Comparison of ENCODE assay signal across 20 cellular contexts in genomic region chr3:17411157-17411877, GRCh38.
DNase-seq lines count a peak whose midpoint lies in the region; ATAC-seq, FAIRE-seq and TF ChIP-seq lines count a peak whose summit lies in the region.
"Had no signal": no experiment of that assay in that cellular context is flagged by ENCODE, and none has a peak within 500 bp of the region (broad histone marks: within the 10 kb centered on the region; RNA-seq: fewer than 3 reads in every experiment).

No MANE protein-coding gene starts in this region.

- DNase-seq in NCI-H1105 treated with DMSO at 0.1 percent for 48 hours (lab: John Stamatoyannopoulos, UW) = peak; percentile 70
- DNase-seq in NCI-H1105 (lab: John Stamatoyannopoulos, UW) = no peak
- no peak for DNase-seq in D721Med (ENCODE audit: insufficient read length, low spot score)
- DNase-seq in NCI-H2171 (lab: John Stamatoyannopoulos, UW) = peak; percentile 13
- DNase-seq in fibroblast of pulmonary artery (ENCODE audit: low read depth) = peak; percentile 16
- no peak for DNase-seq in HPDE6-E6E7 (ENCODE audit: extremely low spot score)
- no peak for DNase-seq in body of pancreas
- DNase-seq in Calu3 = no peak
- DNase-seq: 8988T, IMR-90, NCI-H187, NCI-H2227 treated with DMSO at 0.1 percent for 48 hours, NCI-H526 treated with DMSO at 0.1 percent for 48 hours, Peyer's patch, SHP77 treated with DMSO at 0.1 percent for 48 hours had no signal

- no peaks in the 10 kb centered on the region for H3K27me3 ChIP-seq in body of pancreas
- H3K27me3 ChIP-seq: BLaER1 treated with 17β-estradiol and CSF1 and Interleukin-3, amounts not matched to agents 10 nM and 100 nM; Peyer's patch had no signal

- TF ChIP-seq CTCF in D721Med (IDR thresholded peaks at IDR 0.05; ENCODE audit: insufficient read depth, missing control alignments) = no peak
- no peak for TF ChIP-seq CTCF in fibroblast of pulmonary artery (IDR thresholded peaks at IDR 0.05; ENCODE audit: low read length, missing control alignments)
- no peak for TF ChIP-seq CTCF in body of pancreas (IDR thresholded peaks at IDR 0.05)
- TF ChIP-seq CTCF in Calu3 (IDR thresholded peaks at IDR 0.05; ENCODE audit: unreplicated experiment) = no peak

- H3K27ac Mint-ChIP-seq in Calu3 (ENCODE audit: unreplicated experiment) = no peak overlapping the region
- H3K27ac Mint-ChIP-seq: T-helper 1 cell treated with Interleukin-12 subunit alpha and Interleukin-12 subunit beta and Interleukin-4 antibody, amounts not matched to agents 30 μg/mL and 1 μg/mL, for 36 hours had no signal

- no peaks in the 10 kb centered on the region for H3K9me3 Mint-ChIP-seq in Calu3 (ENCODE audit: low read depth, unreplicated experiment)
- H3K9me3 Mint-ChIP-seq: T-helper 1 cell treated with Interleukin-12 subunit alpha and Interleukin-12 subunit beta and Interleukin-4 antibody, amounts not matched to agents 30 μg/mL and 1 μg/mL, for 36 hours had no signal

- no peak overlapping the region for H3K4me3 ChIP-seq in fibroblast of pulmonary artery (replicated peaks; ENCODE audit: low read depth, low read length)
- no peak overlapping the region for H3K4me3 ChIP-seq in body of pancreas
- H3K4me3 ChIP-seq: BLaER1 treated with 17β-estradiol and CSF1 and Interleukin-3, amounts not matched to agents 10 nM and 100 nM; HAP-1; Peyer's patch had no signal

- H3K27ac ChIP-seq in body of pancreas = no peak overlapping the region
- H3K27ac ChIP-seq: BLaER1 treated with 17β-estradiol and CSF1 and Interleukin-3, amounts not matched to agents 10 nM and 100 nM; Peyer's patch had no signal

- intact Hi-C loops in body of pancreas (cut with DNase I) = no loop called here
- intact Hi-C loops in Calu3 (cut with micrococcal nuclease; ENCODE audit: unreplicated experiment) = loop anchor here (5.0 kb wide), 1 partner anchor 809 kb away; no protein-coding TSS in a partner anchor

- no peak overlapping the region for H3K4me3 Mint-ChIP-seq in Calu3 (ENCODE audit: low read depth, unreplicated experiment)
- H3K4me3 Mint-ChIP-seq: T-helper 1 cell treated with Interleukin-12 subunit alpha and Interleukin-12 subunit beta and Interleukin-4 antibody, amounts not matched to agents 30 μg/mL and 1 μg/mL, for 36 hours had no signal

- BruUV-seq in Calu3 (replicated peaks; lab: Mats Ljungman, UMichigan) = no TSS peak

- no peak for TF ChIP-seq POLR2A in body of pancreas (IDR thresholded peaks at IDR 0.05)

- no peak for ATAC-seq in body of pancreas

- CTCF ChIA-PET in Calu3 (lab: Charles Lee) = no interaction called here

- H3K27me3 Mint-ChIP-seq in Calu3 (ENCODE audit: unreplicated experiment) = no peaks in the 10 kb centered on the region

- FAIRE-seq in D721Med (lab: Jason Lieb, UNC) = peak; percentile 55
- FAIRE-seq: G401.6, GM12891 had no signal

- 92 to 93% methylated on average over 3 of the region's 3 CpGs for WGBS in body of pancreas, 2 donors

- no peaks in the 10 kb centered on the region for H3K36me3 ChIP-seq in body of pancreas (replicated peaks in 1 of 2; ENCODE audit: insufficient read depth in 1 of 2, low read depth in 2 of 2)
- H3K36me3 ChIP-seq: HAP-1, Peyer's patch had no signal

- H3K4me1 ChIP-seq in body of pancreas = no peaks in the 10 kb centered on the region
- H3K4me1 ChIP-seq: BLaER1 treated with 17β-estradiol and CSF1 and Interleukin-3, amounts not matched to agents 10 nM and 100 nM; HAP-1; Peyer's patch had no signal

- H3K4me1 Mint-ChIP-seq in Calu3 (ENCODE audit: low read depth, unreplicated experiment) = no peaks in the 10 kb centered on the region

- H3K9me3 ChIP-seq in body of pancreas = no peaks in the 10 kb centered on the region
- H3K9me3 ChIP-seq: BLaER1 treated with 17β-estradiol and CSF1 and Interleukin-3, amounts not matched to agents 10 nM and 100 nM; HAP-1; Peyer's patch had no signal

- no peaks in the 10 kb centered on the region for H3K36me3 Mint-ChIP-seq in Calu3 (ENCODE audit: insufficient read depth, unreplicated experiment)

Comparison
In these comparisons a context has a peak if more than half of its experiments do, and no peak if none do; other contexts are left out.
1. DNase-seq: peak in NCI-H1105 treated with DMSO at 0.1 percent for 48 hours (single experiment), NCI-H2171 (single experiment) and fibroblast of pulmonary artery (single experiment); none in NCI-H1105 (single experiment), D721Med (single experiment), HPDE6-E6E7 (single experiment), body of pancreas (0 of 4) and Calu3 (single experiment).